23 cellular contexts compared by ENCODE assay signal in the genomic region with DNA sequence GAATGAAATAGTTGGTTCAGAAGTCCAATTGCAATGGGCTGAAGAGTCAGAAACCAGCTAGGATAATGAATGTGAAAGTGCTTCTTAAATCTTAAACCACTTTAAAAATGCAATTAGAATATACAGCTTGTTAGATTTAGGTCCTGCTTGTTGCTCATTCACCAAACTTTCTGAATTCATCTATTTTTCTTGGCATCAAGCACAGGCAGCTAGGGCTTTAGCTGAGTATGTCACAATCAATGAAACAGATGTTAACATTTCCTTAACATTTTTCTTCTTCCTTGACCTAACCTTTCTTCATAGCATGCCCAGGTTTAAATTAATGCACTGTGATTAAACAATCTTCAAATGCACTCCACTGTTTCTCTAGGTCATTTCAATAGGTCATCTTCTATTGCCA. TPM values are rescaled to one million over a fixed set of nuclear protein-coding genes. Genes with fewer than 3 reads are reported as not detected.
DNase-seq lines count a peak whose midpoint lies in the region; FAIRE-seq and TF ChIP-seq lines count a peak whose summit lies in the region.
"Had no signal": no experiment of that assay in that cellular context is flagged by ENCODE, and none has a peak within 500 bp of the region (broad histone marks: within the 10 kb centered on the region; RNA-seq: fewer than 3 reads in every experiment).

No MANE protein-coding gene starts in this region.

- H3K4me1 Mint-ChIP-seq in astrocyte (ENCODE audit: low read depth, unreplicated experiment), result no peaks in the 10 kb centered on the region
- H3K4me1 Mint-ChIP-seq: CD4-positive, alpha-beta memory T cell had no signal

- TF ChIP-seq RAD21 in SK-N-SH (IDR thresholded peaks at IDR 0.05; ENCODE audit: low read length), result no peak

- CTCF ChIA-PET in SK-N-SH (lab: Yijun Ruan, JAX), result interaction anchor here (0.6 kb wide), 1 partner anchor 18 kb away, joined by 4 read pairs; no protein-coding TSS in a partner anchor

- TF ChIP-seq EP300 in SK-N-SH (IDR thresholded peaks at IDR 0.05; ENCODE audit: borderline replicate concordance in 1 of 2, low read depth in 1 of 2, low read length in 1 of 2), result no peak

- POLR2A ChIA-PET in SK-N-SH (lab: Yijun Ruan, JAX), result no interaction called here

- H3K36me3 ChIP-seq in astrocyte (ENCODE audit: insufficient read depth, low read length) (no peaks in the 10 kb centered on the region), osteoblast (ENCODE audit: insufficient read depth, low read length) (no peaks in the 10 kb centered on the region), SK-N-SH (replicated peaks in 1 of 2; ENCODE audit: control insufficient read depth in 1 of 2, insufficient read depth in 2 of 2, low read length in 1 of 2) (peaks cover 0 to 3% of the 10 kb centered on the region in 2 experiments)
- H3K36me3 ChIP-seq: BLaER1 treated with 17β-estradiol and CSF1 and Interleukin-3, amounts not matched to agents 10 nM and 100 nM; SJSA1 had no signal

- no peaks in the 10 kb centered on the region for H3K27me3 Mint-ChIP-seq in astrocyte (ENCODE audit: low read depth, unreplicated experiment)
- H3K27me3 Mint-ChIP-seq: CD4-positive, alpha-beta memory T cell had no signal

- DNase-seq in Caki2 (ENCODE audit: low read depth), result peak; percentile 14
- DNase-seq in astrocyte (ENCODE audit: low read depth), result peak; percentile 20
- peak; percentile 5 for DNase-seq in fibroblast of mammary gland (ENCODE audit: low read depth)
- DNase-seq in osteoblast (ENCODE audit: insufficient read length, low spot score, missing footprints), result peak; percentile 39
- no peak for DNase-seq in activated CD4-positive, alpha-beta T cell treated with anti-CD3 and anti-CD28 coated beads for 48 hours
- DNase-seq in SK-N-SH, result no peak
- DNase-seq in UCSD-AML1 (lab: John Stamatoyannopoulos, UW; ENCODE audit: unreplicated experiment), result no peak
- DNase-seq: 8988T, Caco-2, DND-41, KG1, NCI-H1105, NCI-H2081, NCI-H2171, NCI-H526 had no signal

- H3K9ac ChIP-seq in astrocyte (ENCODE audit: low read length) (no peak overlapping the region), SK-N-SH (no peak overlapping the region)
- H3K9ac ChIP-seq: BLaER1 treated with 17β-estradiol and CSF1 and Interleukin-3, amounts not matched to agents 10 nM and 100 nM had no signal

- H3K9me3 ChIP-seq in astrocyte (ENCODE audit: insufficient read depth, low read depth, low read length) (no peaks in the 10 kb centered on the region), osteoblast (ENCODE audit: low read depth, low read length) (no peaks in the 10 kb centered on the region), SK-N-SH (peaks cover 5% of the 10 kb centered on the region; the same call in 1 of the 2 replicates)
- H3K9me3 ChIP-seq: Caco-2 had no signal

- H3K79me2 ChIP-seq in astrocyte (ENCODE audit: insufficient read depth, low read length) (no peaks in the 10 kb centered on the region), osteoblast (ENCODE audit: insufficient read depth, low read length) (no peaks in the 10 kb centered on the region), SK-N-SH (ENCODE audit: insufficient read depth) (no peaks in the 10 kb centered on the region)

- H3K27me3 ChIP-seq in astrocyte (ENCODE audit: insufficient read depth, low read length) (no peaks in the 10 kb centered on the region), osteoblast (ENCODE audit: insufficient read depth, low read length) (no peaks in the 10 kb centered on the region), SK-N-SH (ENCODE audit: insufficient read depth) (no peaks in the 10 kb centered on the region)
- H3K27me3 ChIP-seq: BLaER1 treated with 17β-estradiol and CSF1 and Interleukin-3, amounts not matched to agents 10 nM and 100 nM; SJSA1 had no signal

- no peak overlapping the region for H3K27ac ChIP-seq in astrocyte (ENCODE audit: low read depth, low read length)
- H3K27ac ChIP-seq in osteoblast (ENCODE audit: low read depth, low read length), result no peak overlapping the region
- H3K27ac ChIP-seq in SK-N-SH (ENCODE audit: low read depth in 2 of 2, low read length in 1 of 2), result no peak overlapping the region
- H3K27ac ChIP-seq: BLaER1 treated with 17β-estradiol and CSF1 and Interleukin-3, amounts not matched to agents 10 nM and 100 nM; SJSA1 had no signal

- H3K36me3 Mint-ChIP-seq in astrocyte (ENCODE audit: low read depth, unreplicated experiment), result no peaks in the 10 kb centered on the region
- H3K36me3 Mint-ChIP-seq: CD4-positive, alpha-beta memory T cell had no signal

- no peak overlapping the region for H3K4me3 ChIP-seq in astrocyte (ENCODE audit: insufficient read depth, low read depth, low read length)
- no peak overlapping the region for H3K4me3 ChIP-seq in fibroblast of mammary gland (ENCODE audit: control insufficient read depth, low read depth, low read length)
- no peak overlapping the region for H3K4me3 ChIP-seq in osteoblast (ENCODE audit: insufficient read depth, low read length)
- no peak overlapping the region for H3K4me3 ChIP-seq in SK-N-SH (ENCODE audit: low read depth in 2 of 2, low read length in 1 of 2)
- H3K4me3 ChIP-seq: BLaER1 treated with 17β-estradiol and CSF1 and Interleukin-3, amounts not matched to agents 10 nM and 100 nM; SJSA1 had no signal

- H3K27ac Mint-ChIP-seq in astrocyte (ENCODE audit: unreplicated experiment), result no peak overlapping the region
- H3K27ac Mint-ChIP-seq: CD4-positive, alpha-beta memory T cell had no signal

- H3K4me1 ChIP-seq in astrocyte (ENCODE audit: insufficient read depth, low read length) (no peaks in the 10 kb centered on the region), osteoblast (ENCODE audit: insufficient read depth, low read length) (no peaks in the 10 kb centered on the region), SK-N-SH (ENCODE audit: control insufficient read depth in 1 of 2, insufficient read depth in 2 of 2, low read depth in 1 of 2, low read length in 1 of 2) (no peaks in the 10 kb centered on the region)
- H3K4me1 ChIP-seq: BLaER1 treated with 17β-estradiol and CSF1 and Interleukin-3, amounts not matched to agents 10 nM and 100 nM; Caco-2; SJSA1 had no signal

- FAIRE-seq in astrocyte (lab: Jason Lieb, UNC), result no peak
- FAIRE-seq: GM12891, H1, HTR-8/SVneo had no signal

- no peak overlapping the region for H3K4me3 Mint-ChIP-seq in astrocyte (ENCODE audit: unreplicated experiment)

- no peaks in the 10 kb centered on the region for H3F3A ChIP-seq in SK-N-SH (replicated peaks; ENCODE audit: insufficient read depth)

- H2AFZ ChIP-seq in astrocyte (ENCODE audit: low read depth, low read length), result no peak overlapping the region
- H2AFZ ChIP-seq in osteoblast (ENCODE audit: low read length), result no peak overlapping the region
- no peak overlapping the region for H2AFZ ChIP-seq in SK-N-SH (ENCODE audit: low read depth)

- TF ChIP-seq CTCF in astrocyte (IDR thresholded peaks at IDR 0.05; ENCODE audit: insufficient read depth, low read depth, low read length) (no peak), fibroblast of mammary gland (conservative IDR thresholded peaks at IDR 0.05; ENCODE audit: control insufficient read depth, insufficient read depth, low read depth, low read length) (no peak), osteoblast (IDR thresholded peaks at IDR 0.05; ENCODE audit: extremely low read depth, low read depth, low read length) (no peak), SK-N-SH (IDR thresholded peaks at IDR 0.05) (no peak)

- H4K20me1 ChIP-seq in astrocyte (ENCODE audit: insufficient read depth, low read length), result no peaks in the 10 kb centered on the region
- no peaks in the 10 kb centered on the region for H4K20me1 ChIP-seq in osteoblast (ENCODE audit: insufficient read depth, low read length)
- no peaks in the 10 kb centered on the region; the same call in 1 of the 2 replicates for H4K20me1 ChIP-seq in SK-N-SH (ENCODE audit: insufficient read depth)
- H4K20me1 ChIP-seq: BLaER1 treated with 17β-estradiol and CSF1 and Interleukin-3, amounts not matched to agents 10 nM and 100 nM had no signal

- in situ Hi-C loops in Caki2 (cut with HindIII; ENCODE audit: low pct_unique_long_range_greater_than_20kb, low sequenced_read_pairs), result no loop called here

- H3K9me3 Mint-ChIP-seq in astrocyte (ENCODE audit: unreplicated experiment), result no peaks in the 10 kb centered on the region

- H3K4me2 ChIP-seq in astrocyte (ENCODE audit: low read length), result no peak overlapping the region
- no peak overlapping the region for H3K4me2 ChIP-seq in osteoblast (ENCODE audit: insufficient read depth, low read length)
- no peak overlapping the region for H3K4me2 ChIP-seq in SK-N-SH
- H3K4me2 ChIP-seq: BLaER1 treated with 17β-estradiol and CSF1 and Interleukin-3, amounts not matched to agents 10 nM and 100 nM had no signal

- no peaks in the 10 kb centered on the region; the same call in 1 of the 2 replicates for H3K9me2 ChIP-seq in SK-N-SH

TF ChIP-seq in SK-N-SH, 30 proteins besides CTCF, POLR2A, EP300 and RAD21 (continues in another document):
- no peak for TF ChIP-seq RXRA (IDR thresholded peaks at IDR 0.05; ENCODE audit: borderline replicate concordance, low read depth)
- TF ChIP-seq, protein P1, sequence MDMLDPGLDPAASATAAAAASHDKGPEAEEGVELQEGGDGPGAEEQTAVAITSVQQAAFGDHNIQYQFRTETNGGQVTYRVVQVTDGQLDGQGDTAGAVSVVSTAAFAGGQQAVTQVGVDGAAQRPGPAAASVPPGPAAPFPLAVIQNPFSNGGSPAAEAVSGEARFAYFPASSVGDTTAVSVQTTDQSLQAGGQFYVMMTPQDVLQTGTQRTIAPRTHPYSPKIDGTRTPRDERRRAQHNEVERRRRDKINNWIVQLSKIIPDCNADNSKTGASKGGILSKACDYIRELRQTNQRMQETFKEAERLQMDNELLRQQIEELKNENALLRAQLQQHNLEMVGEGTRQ (IDR thresholded peaks at IDR 0.05; ENCODE audit: borderline replicate concordance, low read depth, low read length), result no peak
- TF ChIP-seq MXI1 (IDR thresholded peaks at IDR 0.05; ENCODE audit: low read depth, low read length), result no peak
- no peak for TF ChIP-seq MEF2A (IDR thresholded peaks at IDR 0.05; ENCODE audit: borderline replicate concordance, low read depth)
- TF ChIP-seq GABPA (IDR thresholded peaks at IDR 0.05; ENCODE audit: low read depth), result no peak
- no peak for TF ChIP-seq POLR2AphosphoS5 (IDR thresholded peaks at IDR 0.05; ENCODE audit: low read depth, low read length)
- no peak for TF ChIP-seq TCF12 (IDR thresholded peaks at IDR 0.05)
- TF ChIP-seq SMC3 (IDR thresholded peaks at IDR 0.05; ENCODE audit: low read depth, low read length), result no peak
- TF ChIP-seq NRF1 (IDR thresholded peaks at IDR 0.05; ENCODE audit: low read depth, low read length), result no peak
- TF ChIP-seq GATA2 (CRISPR knock-in tag; IDR thresholded peaks at IDR 0.05), result no peak

RNA-seq across cellular contexts. Expression of a gene that starts 14.4 kb away (rescaled TPM):
- total RNA-seq in Caki2 (2014; rRNA removed; shearing (Covaris generic); ENCODE audit: low replicate concordance), result not detected in 2 replicates
- total RNA-seq in astrocyte (not detected in 2 replicates), osteoblast (not detected in 2 replicates)
- not detected in 2 replicates for polyA plus RNA-seq in SK-N-SH (2012; rRNA removed)
- not detected in 2 replicates for polyA plus RNA-seq in SK-N-SH (2012; cell fraction: cytosol; rRNA removed)
- polyA plus RNA-seq in SK-N-SH (2012; cell fraction: nucleus; rRNA removed), result not detected in 2 replicates
- total RNA-seq: Caco-2; CD4-positive, alpha-beta memory T cell; G401; H1; Right ventricle myocardium inferior; SJSA1 had no signal
- polyA plus RNA-seq: CD4-positive, alpha-beta memory T cell; H1 had no signal

Comparison
In these comparisons a context has a peak if more than half of its experiments do, and no peak if none do; other contexts are left out.
1. DNase-seq: peak in Caki2 (single experiment), astrocyte (single experiment), fibroblast of mammary gland (single experiment) and osteoblast (single experiment); none in activated CD4-positive, alpha-beta T cell treated with anti-CD3 and anti-CD28 coated beads for 48 hours (single experiment), SK-N-SH (single experiment) and UCSD-AML1 (single experiment).